In genomic region chr20:63737940-63738686, GRCh38 we compare ENCODE assay signal across 7 cellular contexts. TPM values are rescaled to one million over a fixed set of nuclear protein-coding genes. Genes with fewer than 3 reads are reported as not detected.
DNase-seq lines count a peak whose midpoint lies in the region; FAIRE-seq and TF ChIP-seq lines count a peak whose summit lies in the region.

No MANE protein-coding gene starts in this region.

- H3K36me3 ChIP-seq in esophagus squamous epithelium = peaks cover 0 to 50% (median 27%) of the 10 kb centered on the region in 3 donors
- H3K36me3 ChIP-seq in spleen = peaks cover 0 to 59% (median 46%) of the 10 kb centered on the region in 6 donors
- peaks cover 29% of the 10 kb centered on the region for H3K36me3 ChIP-seq in HAP-1 (replicated peaks)

- intact Hi-C loops in esophagus squamous epithelium (cut with DNase I) (loop anchor here (5.0 kb wide), 1 partner anchor 201 kb away; the partner anchor contains the start of gene PTK6), spleen (cut with DNase I; ENCODE audit: low total_unique reads) (no loop called here)

- H3K4me3 ChIP-seq in esophagus squamous epithelium (peak overlapping the region; percentile 31 to 77 (median 54)), spleen (peak overlapping the region; percentile 37 to 90 (median 54)), HAP-1 (no peak overlapping the region)

- peak; percentile 42 for FAIRE-seq in GM19239 (lab: Jason Lieb, UNC)

- H3K27me3 ChIP-seq in esophagus squamous epithelium (no peaks in the 10 kb centered on the region), spleen (replicated peaks in 1 of 7) (peaks cover 0 to 19% (median 0%) of the 10 kb centered on the region in 7 donors), HAP-1 (ENCODE audit: low read depth) (no peaks in the 10 kb centered on the region)

- H3K4me1 ChIP-seq in esophagus squamous epithelium (peaks cover 45 to 68% (median 46%) of the 10 kb centered on the region in 3 donors), spleen (peaks cover 45 to 78% (median 67%) of the 10 kb centered on the region in 6 donors), HAP-1 (peaks cover 9% of the 10 kb centered on the region)

- H3K9me3 ChIP-seq in esophagus squamous epithelium (no peaks in the 10 kb centered on the region), spleen (no peaks in the 10 kb centered on the region), HAP-1 (no peaks in the 10 kb centered on the region)

- TF ChIP-seq CTCF in esophagus squamous epithelium (IDR thresholded peaks at IDR 0.05) (no peak), spleen (IDR thresholded peaks at IDR 0.05 in 8 of 11, conservative IDR thresholded peaks at IDR 0.05 in 3 of 11) (no peak)

- peak overlapping the region; percentile 75 to 93 (median 88) for H3K27ac ChIP-seq in esophagus squamous epithelium
- peak overlapping the region in 5 of 8 donors; percentile 84 to 87 (median 87) for H3K27ac ChIP-seq in spleen

- 0% methylated on average over 1 of the region's 44 CpGs; no CpG with 5 or more reads in 1 of the 2 donors for WGBS in esophagus squamous epithelium, 2 donors
- 11 to 34% (median 21%) methylated on average over 8 to 44 of the region's 44 CpGs for WGBS in spleen, 5 donors

- TF ChIP-seq POLR2A in esophagus squamous epithelium (IDR thresholded peaks at IDR 0.05) = no peak
- no peak for TF ChIP-seq POLR2A in spleen (IDR thresholded peaks at IDR 0.05)

- no peak for DNase-seq in GM19239 (ENCODE audit: insufficient read length, low spot score)
- DNase-seq in T follicular helper cell (ENCODE audit: low read depth) = peak; percentile 24
- no peak for DNase-seq in esophagus squamous epithelium (lab: John Stamatoyannopoulos, UW)
- DNase-seq in spleen = peak; percentile 88
- no peak for DNase-seq in SW 1271 (lab: John Stamatoyannopoulos, UW)
- DNase-seq in HAP-1 (ENCODE audit: low spot score in 2 of 2) = no peak
- DNase-seq in globus pallidus (ENCODE audit: low spot score) = no peak

- in situ Hi-C loops in HAP-1 (cut with MboI; ENCODE audit: low sequenced_read_pairs) = no loop called here

RNA-seq across cellular contexts. Expression of gene SLC2A4RG, which starts 1.5 kb away (rescaled TPM):
- total RNA-seq in esophagus squamous epithelium = 10 to 100 TPM; 37.0 to 55.5 (median 50.2) TPM
- total RNA-seq in spleen = 100 to 1,000 TPM in 1 of 7 donors, 10 to 100 TPM in 6; 39.9 to 107 (median 64.8) TPM
- polyA plus RNA-seq in spleen = 10 to 100 TPM; 27.5 to 44.0 (median 34.3) TPM

RNA-seq across cellular contexts. Expression of gene LIME1, which starts 1.6 kb away (rescaled TPM):
- total RNA-seq in esophagus squamous epithelium (10 to 100 TPM; 10.9 to 22.3 (median 14.4) TPM), spleen (10 to 100 TPM; 24.0 to 93.4 (median 39.0) TPM)
- 10 to 100 TPM; 56.2 to 96.6 (median 80.4) TPM for polyA plus RNA-seq in spleen

RNA-seq across cellular contexts. Expression of gene ZGPAT, which starts 30.3 kb away (rescaled TPM):
- 10 to 100 TPM; 25.4 to 31.9 (median 28.3) TPM for total RNA-seq in esophagus squamous epithelium
- total RNA-seq in spleen = 10 to 100 TPM; 23.6 to 45.7 (median 38.1) TPM
- polyA plus RNA-seq in spleen = 10 to 100 TPM; 27.6 to 72.8 (median 50.0) TPM

RNA-seq across cellular contexts. Expression of gene ARFRP1, which starts 30.3 kb away (rescaled TPM):
- 10 to 100 TPM; 30.4 to 45.5 (median 37.0) TPM for total RNA-seq in esophagus squamous epithelium
- 10 to 100 TPM; 36.7 to 84.2 (median 60.8) TPM for total RNA-seq in spleen
- polyA plus RNA-seq in spleen = 100 to 1,000 TPM in 1 of 3 donors, 10 to 100 TPM in 2; 64.5 to 118 (median 83.8) TPM

RNA-seq across cellular contexts. Expression of gene TNFRSF6B, which starts 41.7 kb away (rescaled TPM):
- total RNA-seq in esophagus squamous epithelium (10 to 100 TPM in 3 of 4 donors, 1 to 10 TPM in 1; 2.5 to 15.2 (median 10.6) TPM), spleen (100 to 1,000 TPM in 1 of 7 donors, 10 to 100 TPM in 5, 1 to 10 TPM in 1; 8.9 to 104 (median 41.0) TPM)
- 10 to 100 TPM; 12.3 to 28.1 (median 23.8) TPM for polyA plus RNA-seq in spleen

Comparison
In these comparisons a context has a peak if more than half of its experiments do, and no peak if none do; other contexts are left out.
1. DNase-seq: peak in T follicular helper cell (single experiment) and spleen (single experiment); none in GM19239 (single experiment), esophagus squamous epithelium (single experiment), SW 1271 (0 of 2), HAP-1 (0 of 2) and globus pallidus (single experiment).